In the genomic region with DNA sequence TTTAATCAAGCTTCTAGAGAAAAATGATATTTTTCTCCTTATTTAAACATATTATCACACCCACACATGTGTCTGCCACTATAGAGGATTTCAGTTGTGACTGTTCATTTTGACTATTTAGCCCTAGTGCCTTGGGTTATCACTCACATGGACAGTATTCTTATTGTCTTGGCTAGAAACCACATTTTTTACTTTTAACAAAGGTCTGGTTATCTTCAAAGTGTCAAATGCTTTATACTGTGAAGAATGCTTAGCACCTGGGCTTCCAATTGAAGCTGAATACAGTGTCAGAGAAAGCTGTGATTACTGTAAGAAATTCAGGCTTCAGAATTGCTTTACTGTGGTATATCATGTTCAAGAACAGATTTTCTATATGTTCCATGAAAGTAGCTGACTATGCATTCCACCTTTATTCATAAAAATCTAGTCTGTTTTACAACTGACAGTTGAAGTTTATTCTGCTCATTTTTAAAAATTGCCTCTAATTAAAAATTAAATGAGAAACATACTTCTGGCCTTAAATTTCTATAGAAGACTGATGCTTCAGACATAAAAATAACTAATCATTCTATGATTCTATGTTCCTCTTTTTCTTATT, we compare ENCODE assay signal across 15 cellular contexts.
A peak's percentile ranks its signal among the peaks of the same experiment; 100 is the strongest.
DNase-seq lines count a peak whose midpoint lies in the region; ATAC-seq, FAIRE-seq and TF ChIP-seq lines count a peak whose summit lies in the region.
"Had no signal": no experiment of that assay in that cellular context is flagged by ENCODE, and none has a peak within 500 bp of the region (broad histone marks: within the 10 kb centered on the region; RNA-seq: fewer than 3 reads in every experiment).

No MANE protein-coding gene starts in this region.

- H3K9me2 ChIP-seq in SK-N-SH (no peaks in the 10 kb centered on the region), neural cell (ENCODE audit: insufficient read depth, low read length) (no peaks in the 10 kb centered on the region)

- no peak overlapping the region for H3K27ac ChIP-seq in SK-N-SH (ENCODE audit: low read depth in 2 of 2, low read length in 1 of 2)
- H3K27ac ChIP-seq in neural cell (ENCODE audit: low read length) = no peak overlapping the region
- H3K27ac ChIP-seq in uterus = no peak overlapping the region
- H3K27ac ChIP-seq: C4-2B had no signal

- CTCF ChIA-PET in SK-N-SH (lab: Yijun Ruan, JAX) = no interaction called here

- H2AFZ ChIP-seq in SK-N-SH (ENCODE audit: low read depth) = no peak overlapping the region
- no peak overlapping the region for H2AFZ ChIP-seq in neural cell (ENCODE audit: low read depth, low read length)

- TF ChIP-seq EP300 in SK-N-SH (IDR thresholded peaks at IDR 0.05; ENCODE audit: borderline replicate concordance in 1 of 2, low read depth in 1 of 2, low read length in 1 of 2) = no peak
- peak; percentile 21 for TF ChIP-seq EP300 in neural cell (conservative IDR thresholded peaks at IDR 0.05; ENCODE audit: poor library complexity, severe bottlenecking)

- H3K4me2 ChIP-seq in SK-N-SH (no peak overlapping the region), neural cell (ENCODE audit: low read length) (no peak overlapping the region)

- H3F3A ChIP-seq in SK-N-SH (replicated peaks; ENCODE audit: insufficient read depth) (no peaks in the 10 kb centered on the region), neural cell (ENCODE audit: insufficient read depth, low read length, poor library complexity, severe bottlenecking) (no peaks in the 10 kb centered on the region)

- no peaks in the 10 kb centered on the region for H3K36me3 ChIP-seq in SK-N-SH (replicated peaks in 1 of 2; ENCODE audit: control insufficient read depth in 1 of 2, insufficient read depth in 2 of 2, low read length in 1 of 2)
- no peaks in the 10 kb centered on the region for H3K36me3 ChIP-seq in neural cell (ENCODE audit: insufficient read depth, low read length)
- no peaks in the 10 kb centered on the region for H3K36me3 ChIP-seq in uterus
- H3K36me3 ChIP-seq: BE2C had no signal

- intact Hi-C loops in uterus (cut with DNase I; ENCODE audit: low total_unique reads) = no loop called here

- DNase-seq in SK-N-SH (no peak), fibroblast of the aortic adventitia (ENCODE audit: low read depth) (peak; percentile 6), uterus (no peak), urothelium cell line (ENCODE audit: low spot score) (no peak), D341Med (ENCODE audit: low spot score) (no peak)
- DNase-seq: BE2C; Caco-2; CD8-positive, alpha-beta T cell had no signal

- H3K4me3 ChIP-seq in SK-N-SH (ENCODE audit: low read depth in 2 of 2, low read length in 1 of 2) (no peak overlapping the region), fibroblast of the aortic adventitia (ENCODE audit: low read depth, low read length) (no peak overlapping the region), neural cell (ENCODE audit: low read length) (no peak overlapping the region), uterus (no peak overlapping the region)

- no peaks in the 10 kb centered on the region for H4K20me1 ChIP-seq in SK-N-SH (ENCODE audit: insufficient read depth)
- no peaks in the 10 kb centered on the region for H4K20me1 ChIP-seq in neural cell (ENCODE audit: insufficient read depth)

- no peak for ATAC-seq in SK-N-SH treated with all-trans-retinoic acid at 6 μM for 48 hours
- ATAC-seq: CD8-positive, alpha-beta T cell; HCT116; HepG2 had no signal

- no peaks in the 10 kb centered on the region for H3K9me3 ChIP-seq in SK-N-SH
- H3K9me3 ChIP-seq in neural cell (ENCODE audit: low read length) = no peaks in the 10 kb centered on the region
- H3K9me3 ChIP-seq in uterus = no peaks in the 10 kb centered on the region
- H3K9me3 ChIP-seq: BE2C, Caco-2 had no signal

- H3K79me2 ChIP-seq in SK-N-SH (ENCODE audit: insufficient read depth) (no peaks in the 10 kb centered on the region), neural cell (replicated peaks; ENCODE audit: insufficient read depth, low read length) (no peaks in the 10 kb centered on the region)

- FAIRE-seq in urothelium cell line (lab: Jason Lieb, UNC) = no peak
- FAIRE-seq: H54, HepG2, HTR-8/SVneo had no signal

- TF ChIP-seq RAD21 in SK-N-SH (IDR thresholded peaks at IDR 0.05; ENCODE audit: low read length) (no peak), neural cell (conservative IDR thresholded peaks at IDR 0.05) (no peak)

- TF ChIP-seq POLR2A in uterus (IDR thresholded peaks at IDR 0.05) = no peak

- TF ChIP-seq CTCF in SK-N-SH (IDR thresholded peaks at IDR 0.05) (no peak), fibroblast of the aortic adventitia (IDR thresholded peaks at IDR 0.05; ENCODE audit: insufficient read depth, low read length) (no peak), neural cell (IDR thresholded peaks at IDR 0.05; ENCODE audit: poor library complexity, severe bottlenecking) (no peak), uterus (IDR thresholded peaks at IDR 0.05) (no peak)

- POLR2A ChIA-PET in SK-N-SH (lab: Yijun Ruan, JAX) = no interaction called here

- H3K27me3 ChIP-seq in SK-N-SH (ENCODE audit: insufficient read depth) = no peaks in the 10 kb centered on the region
- no peaks in the 10 kb centered on the region for H3K27me3 ChIP-seq in neural cell (ENCODE audit: insufficient read depth, low read depth, low read length)
- H3K27me3 ChIP-seq in uterus = no peaks in the 10 kb centered on the region
- H3K27me3 ChIP-seq: BE2C had no signal

- H3K4me1 ChIP-seq in SK-N-SH (ENCODE audit: control insufficient read depth in 1 of 2, insufficient read depth in 2 of 2, low read depth in 1 of 2, low read length in 1 of 2) = no peaks in the 10 kb centered on the region; a peak in 1 of 4 replicates
- H3K4me1 ChIP-seq in uterus = no peaks in the 10 kb centered on the region
- H3K4me1 ChIP-seq: BE2C had no signal

- H3K9ac ChIP-seq in SK-N-SH (no peak overlapping the region), neural cell (ENCODE audit: low read length) (no peak overlapping the region)

TF ChIP-seq in SK-N-SH, 30 proteins besides CTCF, POLR2A, EP300 and RAD21:
- TF ChIP-seq TCF12 (IDR thresholded peaks at IDR 0.05) (peak; percentile 6; the same call in 1 of the 2 replicates), NRF1 (IDR thresholded peaks at IDR 0.05; ENCODE audit: low read depth, low read length) (no peak)
TF ChIP-seq in SK-N-SH: peak in this region for 1.

TF ChIP-seq in SK-N-SH treated with all-trans-retinoic acid at 6 μM for 48 hours, 23 proteins besides CTCF, POLR2A, EP300 and RAD21 (continues in another document):
- TF ChIP-seq POU6F1 (CRISPR knock-in tag; IDR thresholded peaks at IDR 0.05; ENCODE audit: borderline replicate concordance, low read depth) = no peak
- no peak for TF ChIP-seq OSR1 (CRISPR knock-in tag; IDR thresholded peaks at IDR 0.05)

TF ChIP-seq in neural cell, 6 proteins besides CTCF, POLR2A, EP300 and RAD21:
- TF ChIP-seq REST (IDR thresholded peaks at IDR 0.05; ENCODE audit: borderline replicate concordance) (no peak), SMC3 (conservative IDR thresholded peaks at IDR 0.05; ENCODE audit: poor library complexity) (no peak), POLR2AphosphoS5 (IDR thresholded peaks at IDR 0.05) (peak; percentile 31)
